In genomic region chr19:33416307-33417215, GRCh38 we compare ENCODE assay signal across 8 cellular contexts. TPM values are rescaled to one million over a fixed set of nuclear protein-coding genes. Genes with fewer than 3 reads are reported as not detected.
A peak's percentile ranks its signal among the peaks of the same experiment; 100 is the strongest.
DNase-seq lines count a peak whose midpoint lies in the region; ATAC-seq and TF ChIP-seq lines count a peak whose summit lies in the region.

No MANE protein-coding gene starts in this region.

- H3K27me3 ChIP-seq in MM.1S (replicated peaks; ENCODE audit: insufficient read depth, low read length) (no peaks in the 10 kb centered on the region), SJCRH30 (no peaks in the 10 kb centered on the region)

- no peaks in the 10 kb centered on the region for H3K79me2 ChIP-seq in MM.1S (ENCODE audit: low read length)

- DNase-seq in GDM1 (lab: John Stamatoyannopoulos, UW) (peak; percentile 30), MM.1S (peak; percentile 41), SJCRH30 (peak; percentile 89 to 93), glomerular visceral epithelial cell (ENCODE audit: extremely low spot score) (peak; percentile 62), renal cortical epithelial cell (ENCODE audit: low read depth) (peak; percentile 42)
- peak; percentile 55 for DNase-seq in activated effector memory CD4-positive, alpha-beta T cell treated with Interleukin-2 at 50 U/mL for 16 hours

- H3F3A ChIP-seq in MM.1S (ENCODE audit: insufficient read depth, low read length), result no peaks in the 10 kb centered on the region

- peak; percentile 54 for TF ChIP-seq CTCF in MM.1S (IDR thresholded peaks at IDR 0.05; ENCODE audit: low read length)

- H4K20me1 ChIP-seq in MM.1S (ENCODE audit: insufficient read depth, low read length), result no peaks in the 10 kb centered on the region

- no peak overlapping the region for H3K4me3 ChIP-seq in MM.1S (ENCODE audit: low read length)
- H3K4me3 ChIP-seq in SJCRH30, result no peak overlapping the region

- H3K9me3 ChIP-seq in MM.1S (replicated peaks; ENCODE audit: insufficient read depth, low read length), result no peaks in the 10 kb centered on the region
- no peaks in the 10 kb centered on the region for H3K9me3 ChIP-seq in SJCRH30 (replicated peaks)

- H3K27ac ChIP-seq in MM.1S (ENCODE audit: low read length), result no peak overlapping the region
- no peak overlapping the region for H3K27ac ChIP-seq in SJCRH30

- ATAC-seq in GM19452 (IDR thresholded peaks at IDR 0.05; ENCODE audit: unreplicated experiment) (no peak), GM21390 (IDR thresholded peaks at IDR 0.05; ENCODE audit: unreplicated experiment) (no peak)

- no peaks in the 10 kb centered on the region for H3K36me3 ChIP-seq in MM.1S (replicated peaks; ENCODE audit: insufficient read depth, low read length)
- H3K36me3 ChIP-seq in SJCRH30, result no peaks in the 10 kb centered on the region

- no peaks in the 10 kb centered on the region for H3K9me2 ChIP-seq in MM.1S (replicated peaks; ENCODE audit: insufficient read depth, low read length)

- no peaks in the 10 kb centered on the region for H3K4me1 ChIP-seq in MM.1S (ENCODE audit: low read length)
- peaks cover 8% of the 10 kb centered on the region for H3K4me1 ChIP-seq in SJCRH30

- H3K4me2 ChIP-seq in MM.1S (ENCODE audit: low read depth, low read length), result no peak overlapping the region

- H2AFZ ChIP-seq in MM.1S (ENCODE audit: low read length), result no peak overlapping the region

- H3K9ac ChIP-seq in MM.1S (ENCODE audit: low read length), result no peak overlapping the region

RNA-seq across cellular contexts. Expression of gene CEBPG, which starts 43.1 kb away (rescaled TPM):
- 30.0 and 36.6 TPM in 2 replicates for total RNA-seq in SJCRH30 (2014; rRNA removed; shearing (Covaris generic))
- total RNA-seq in renal cortical epithelial cell, result 28.0 and 28.4 TPM in 2 replicates

Comparison
In these comparisons a context has a peak if more than half of its experiments do, and no peak if none do; other contexts are left out.
1. DNase-seq: peak in every context shown above with its lines; median percentile 91 in SJCRH30; 62 in glomerular visceral epithelial cell; 55 in activated effector memory CD4-positive, alpha-beta T cell treated with Interleukin-2 at 50 U/mL for 16 hours; 42 in renal cortical epithelial cell; 41 in MM.1S; 30 in GDM1.